In genomic region chr1:207181838-207182237, GRCh38 we compare ENCODE assay signal across 10 cellular contexts.
DNase-seq lines count a peak whose midpoint lies in the region; ATAC-seq and TF ChIP-seq lines count a peak whose summit lies in the region.
"Had no signal": no experiment of that assay in that cellular context is flagged by ENCODE, and none has a peak within 500 bp of the region (broad histone marks: within the 10 kb centered on the region; RNA-seq: fewer than 3 reads in every experiment).

No MANE protein-coding gene starts in this region.

- H3K4me3 ChIP-seq in esophagus squamous epithelium = no peak overlapping the region
- no peak overlapping the region for H3K4me3 ChIP-seq in tibial nerve
- H3K4me3 ChIP-seq: MG63 had no signal

- peak; percentile 2 for DNase-seq in NCI-H748 (lab: John Stamatoyannopoulos, UW; ENCODE audit: unreplicated experiment)
- DNase-seq in NCI-H748 treated with DMSO at 0.1 percent for 48 hours (lab: John Stamatoyannopoulos, UW) = no peak
- peak; percentile 74 for DNase-seq in OCI-M1 (lab: John Stamatoyannopoulos, UW)
- no peak for DNase-seq in esophagus squamous epithelium (lab: John Stamatoyannopoulos, UW)
- DNase-seq in omental fat pad (ENCODE audit: low spot score) = no peak
- no peak for DNase-seq in tibial nerve (ENCODE audit: low spot score in 2 of 2)
- no peak for DNase-seq in activated CD4-positive, alpha-beta T cell treated with anti-CD3 and anti-CD28 coated beads, Interleukin-2, amount 50 U/mL, for 4 hours
- no peak for DNase-seq in AG20443 (ENCODE audit: low spot score)
- DNase-seq: MG63, NCI-H526 treated with DMSO at 0.1 percent for 48 hours had no signal

- TF ChIP-seq POLR2A in esophagus squamous epithelium (IDR thresholded peaks at IDR 0.05) = no peak
- no peak for TF ChIP-seq POLR2A in tibial nerve (IDR thresholded peaks at IDR 0.05)

- no peaks in the 10 kb centered on the region for H3K9me3 ChIP-seq in esophagus squamous epithelium
- no peaks in the 10 kb centered on the region for H3K9me3 ChIP-seq in tibial nerve
- H3K9me3 ChIP-seq: MG63 had no signal

- no peaks in the 10 kb centered on the region for H3K36me3 ChIP-seq in esophagus squamous epithelium
- no peaks in the 10 kb centered on the region for H3K36me3 ChIP-seq in tibial nerve
- H3K36me3 ChIP-seq: MG63 had no signal

- H3K4me1 ChIP-seq in esophagus squamous epithelium = no peaks in the 10 kb centered on the region
- H3K4me1 ChIP-seq in tibial nerve = no peaks in the 10 kb centered on the region

- TF ChIP-seq EP300 in tibial nerve (IDR thresholded peaks at IDR 0.05) = no peak

- H3K27me3 ChIP-seq in esophagus squamous epithelium (no peaks in the 10 kb centered on the region), tibial nerve (no peaks in the 10 kb centered on the region)
- H3K27me3 ChIP-seq: MG63 had no signal

- intact Hi-C loops in esophagus squamous epithelium (cut with DNase I) = no loop called here

- peak; percentile 57 for ATAC-seq in omental fat pad (ENCODE audit: low FRiP score)

- H3K27ac ChIP-seq in esophagus squamous epithelium = no peak overlapping the region
- no peak overlapping the region for H3K27ac ChIP-seq in tibial nerve

- peak in 4 of 6 experiments; percentile 9 to 47 (median 18) for TF ChIP-seq CTCF in esophagus squamous epithelium (IDR thresholded peaks at IDR 0.05)
- TF ChIP-seq CTCF in omental fat pad (IDR thresholded peaks at IDR 0.05) = no peak
- TF ChIP-seq CTCF in tibial nerve (IDR thresholded peaks at IDR 0.05) = no peak

Comparison
In these comparisons a context has a peak if more than half of its experiments do, and no peak if none do; other contexts are left out.
1. DNase-seq: peak in NCI-H748 (single experiment) and OCI-M1 (single experiment); none in NCI-H748 treated with DMSO at 0.1 percent for 48 hours (single experiment), esophagus squamous epithelium (single experiment), omental fat pad (single experiment), tibial nerve (0 of 2), activated CD4-positive, alpha-beta T cell treated with anti-CD3 and anti-CD28 coated beads, Interleukin-2, amount 50 U/mL, for 4 hours (0 of 2) and AG20443 (single experiment).
2. CTCF ChIP-seq: peak in esophagus squamous epithelium (4 of 6); none in omental fat pad (0 of 3) and tibial nerve (0 of 5).